9 cellular contexts compared by ENCODE assay signal in the genomic region with DNA sequence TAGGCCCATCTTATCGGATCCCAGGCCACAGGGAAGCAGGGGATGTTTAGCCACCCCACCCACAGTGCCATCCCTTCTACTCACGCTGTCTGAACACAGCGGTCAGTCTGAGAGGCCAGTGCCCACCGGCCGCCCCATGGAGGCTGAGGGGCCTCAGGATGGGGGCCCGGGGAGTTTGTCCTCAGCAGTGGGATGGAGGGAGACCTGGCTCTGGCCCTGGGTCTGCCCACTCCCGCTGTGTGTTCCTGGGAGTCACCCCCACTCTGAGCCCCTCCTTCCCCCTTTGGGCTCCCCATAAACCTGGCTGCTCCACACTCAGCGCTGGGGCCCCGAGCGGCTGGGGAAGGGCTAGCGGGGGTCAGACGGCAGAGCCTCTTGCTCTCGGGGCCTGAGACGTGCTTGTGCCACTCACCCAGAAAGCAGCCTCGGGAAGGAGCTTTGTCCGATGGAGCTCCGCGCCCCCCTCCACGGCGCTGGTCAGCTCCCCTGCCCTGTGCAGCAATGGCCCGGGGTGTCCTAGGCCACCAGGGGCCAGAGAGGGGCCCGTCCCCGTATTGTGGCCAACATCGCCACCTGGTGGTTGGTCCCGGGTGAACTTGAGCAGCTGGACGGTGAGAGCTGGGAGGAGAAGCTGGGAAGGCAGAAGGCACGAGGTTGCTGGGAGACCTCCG. TPM values are rescaled to one million over a fixed set of nuclear protein-coding genes. Genes with fewer than 3 reads are reported as not detected.
DNase-seq lines count a peak whose midpoint lies in the region; ATAC-seq and TF ChIP-seq lines count a peak whose summit lies in the region.
"Had no signal": no experiment of that assay in that cellular context is flagged by ENCODE, and none has a peak within 500 bp of the region (broad histone marks: within the 10 kb centered on the region; RNA-seq: fewer than 3 reads in every experiment).

No MANE protein-coding gene starts in this region.

- DNase-seq in Daoy (ENCODE audit: low read depth) (peak; percentile 91), KBM-7 (peak; percentile 76), SHP77 treated with DMSO at 0.1 percent for 48 hours (lab: John Stamatoyannopoulos, UW) (peak; percentile 21), breast epithelium (ENCODE audit: low spot score in 2 of 2) (no peak), iris pigment epithelial cell (ENCODE audit: low read depth) (peak; percentile 42), OCI-M2 (lab: John Stamatoyannopoulos, UW; ENCODE audit: unreplicated experiment) (no peak)
- peak; percentile 21 to 45 (median 38) for DNase-seq in stimulated activated CD4-positive, alpha-beta T cell treated with anti-CD3 and anti-CD28 coated beads, TNF-alpha, amount 100 ng/mL, for 48 hours (ENCODE audit: low read depth in 3 of 3)

- no peaks in the 10 kb centered on the region for H3K9me3 ChIP-seq in breast epithelium

- no peak overlapping the region for H3K27ac ChIP-seq in breast epithelium

- no peak overlapping the region for H3K4me3 ChIP-seq in breast epithelium

- ATAC-seq in HG03520 (IDR thresholded peaks at IDR 0.05; ENCODE audit: unreplicated experiment) = no peak

- no peak for TF ChIP-seq POLR2A in breast epithelium (IDR thresholded peaks at IDR 0.05)

- in situ Hi-C loops in KBM-7 (cut with MboI; ENCODE audit: low pct_unique_long_range_greater_than_20kb, low sequenced_read_pairs) = no loop called here

- intact Hi-C loops in breast epithelium (cut with DNase I; ENCODE audit: low total_unique reads) = no loop called here

- TF ChIP-seq CTCF in breast epithelium (IDR thresholded peaks at IDR 0.05) = peak in 2 of 3 donors; percentile 35 to 45

- no peaks in the 10 kb centered on the region for H3K4me1 ChIP-seq in breast epithelium

- H3K27me3 ChIP-seq in breast epithelium = peaks cover 0 to 21% of the 10 kb centered on the region in 2 donors

- no peaks in the 10 kb centered on the region for H3K36me3 ChIP-seq in breast epithelium

RNA-seq across cellular contexts. Expression of gene LAMC3, which starts 10.9 kb away (rescaled TPM):
- total RNA-seq in Daoy (2014; rRNA removed; shearing (Covaris generic)) = 2.5 and 3.8 TPM in 2 replicates
- 1 to 10 TPM; 2.1 to 8.5 (median 7.8) TPM for total RNA-seq in breast epithelium

RNA-seq across cellular contexts. Expression of gene FIBCD1, which starts 59.0 kb away (rescaled TPM):
- 3.3 and 11.0 TPM in 2 replicates for total RNA-seq in Daoy (2014; rRNA removed; shearing (Covaris generic))
- under 1 TPM in 2 of 3 donors, not detected in 1; 0.16 to 0.44 TPM for total RNA-seq in breast epithelium
- total RNA-seq: T-helper 2 cell treated with Interferon-gamma antibody and Interleukin-4, amounts not matched to agents 100 ng/mL and 5 ng/mL, for 36 hours had no signal

Comparison
In these comparisons a context has a peak if more than half of its experiments do, and no peak if none do; other contexts are left out.
1. DNase-seq: peak in Daoy (single experiment), KBM-7 (single experiment), SHP77 treated with DMSO at 0.1 percent for 48 hours (single experiment), iris pigment epithelial cell (single experiment) and stimulated activated CD4-positive, alpha-beta T cell treated with anti-CD3 and anti-CD28 coated beads, TNF-alpha, amount 100 ng/mL, for 48 hours (3 of 3); none in breast epithelium (0 of 2) and OCI-M2 (single experiment).